28 cellular contexts compared by ENCODE assay signal in genomic region chr6:132322398-132322797, GRCh38.
DNase-seq lines count a peak whose midpoint lies in the region; ATAC-seq and TF ChIP-seq lines count a peak whose summit lies in the region.
"Had no signal": no experiment of that assay in that cellular context is flagged by ENCODE, and none has a peak within 500 bp of the region (broad histone marks: within the 10 kb centered on the region; RNA-seq: fewer than 3 reads in every experiment).

No MANE protein-coding gene starts in this region.

- intact Hi-C loops in stomach (cut with DNase I; ENCODE audit: low total_unique reads): no loop called here

- H3K36me3 ChIP-seq in adipocyte (ENCODE audit: control insufficient read depth, insufficient read depth, low read length, severe bottlenecking) (peaks cover 5% of the 10 kb centered on the region), stomach (no peaks in the 10 kb centered on the region)
- H3K36me3 ChIP-seq: left ventricle myocardium inferior, pancreas had no signal

- H3K27ac Mint-ChIP-seq in nephron: peak overlapping the region in 2 of 3 experiments; percentile 23 to 43
- H3K27ac Mint-ChIP-seq: activated CD4-positive, alpha-beta memory T cell treated with anti-CD3 and anti-CD28 coated beads, Interleukin-2, amount 10 ng/mL, durations not matched to agents 7 days and 5 days; activated naive CD8-positive, alpha-beta T cell; naive thymus-derived CD8-positive, alpha-beta T cell; T-helper 17 cell; type B pancreatic cell had no signal

- TF ChIP-seq POLR2A in stomach (IDR thresholded peaks at IDR 0.05): no peak

- DNase-seq in AG10803 (ENCODE audit: low read depth) (peak; percentile 72), adipocyte (ENCODE audit: low read depth) (peak; percentile 36), fibroblast of mammary gland (ENCODE audit: low read depth) (peak; percentile 61), stomach (no peak), NCI-H2196 treated with DMSO at 0.1 percent for 48 hours (lab: John Stamatoyannopoulos, UW; ENCODE audit: unreplicated experiment) (no peak), NCI-H1092 treated with DMSO at 0.1 percent for 48 hours (lab: John Stamatoyannopoulos, UW) (no peak)
- DNase-seq: activated CD4-positive, alpha-beta memory T cell treated with anti-CD3 and anti-CD28 coated beads, Interleukin-2, amount 10 ng/mL, durations not matched to agents 7 days and 5 days; activated CD4-positive, alpha-beta T cell treated with anti-CD3 and anti-CD28 coated beads for 1 hour; activated effector memory CD4-positive, alpha-beta T cell treated with Interleukin-2 at 50 U/mL for 16 hours; cerebellar nuclear complex; GF-D8; KG1; left ventricle myocardium inferior; MM.1S; naive thymus-derived CD8-positive, alpha-beta T cell; NCI-H1417 treated with DMSO at 0.1 percent for 48 hours; NCI-H2081; NCI-H345; NCI-H774; pancreas; retina; RPMI8226; stimulated activated CD4-positive, alpha-beta T cell treated with anti-CD3 and anti-CD28 coated beads, Interleukin-2, amount 100 ng/mL, for 24 hours; T-helper 17 cell had no signal

- H3K27me3 ChIP-seq in adipocyte (replicated peaks; ENCODE audit: control insufficient read depth, insufficient read depth, low read length) (no peaks in the 10 kb centered on the region), stomach (no peaks in the 10 kb centered on the region)
- H3K27me3 ChIP-seq: pancreas had no signal

- no peak overlapping the region for H3K27ac ChIP-seq in stomach
- H3K27ac ChIP-seq: left ventricle myocardium inferior, pancreas had no signal

- no peaks in the 10 kb centered on the region for H3K27me3 Mint-ChIP-seq in nephron (ENCODE audit: low read depth)
- H3K27me3 Mint-ChIP-seq: type B pancreatic cell had no signal

- TF ChIP-seq CTCF in AG10803 (conservative IDR thresholded peaks at IDR 0.05; ENCODE audit: low read length) (no peak), fibroblast of mammary gland (conservative IDR thresholded peaks at IDR 0.05; ENCODE audit: control insufficient read depth, insufficient read depth, low read depth, low read length) (no peak), nephron (IDR thresholded peaks at IDR 0.05; ENCODE audit: unreplicated experiment in 3 of 3) (no peak), stomach (IDR thresholded peaks at IDR 0.05) (no peak)

- peaks cover 37% of the 10 kb centered on the region for H3K4me1 ChIP-seq in adipocyte (ENCODE audit: control insufficient read depth, insufficient read depth, low read length)
- H3K4me1 ChIP-seq in stomach: no peaks in the 10 kb centered on the region
- H3K4me1 ChIP-seq: left ventricle myocardium inferior, pancreas had no signal

- peak overlapping the region; percentile 66 for H3K9ac ChIP-seq in adipocyte (ENCODE audit: low read length)

- H3K4me3 ChIP-seq in AG10803 (ENCODE audit: low read length): no peak overlapping the region
- peak overlapping the region; percentile 65 for H3K4me3 ChIP-seq in adipocyte (ENCODE audit: low read length)
- H3K4me3 ChIP-seq in fibroblast of mammary gland (ENCODE audit: control insufficient read depth, low read depth, low read length): no peak overlapping the region
- H3K4me3 ChIP-seq in stomach: no peak overlapping the region
- H3K4me3 ChIP-seq: left ventricle myocardium inferior, pancreas had no signal

- WGBS in stomach, 5 donors: 72 to 95% (median 82%) methylated on average over 2 of the region's 2 CpGs

- H3K9me3 Mint-ChIP-seq in nephron: peaks cover 9% of the 10 kb centered on the region
- H3K9me3 Mint-ChIP-seq: activated CD4-positive, alpha-beta memory T cell treated with anti-CD3 and anti-CD28 coated beads, Interleukin-2, amount 10 ng/mL, durations not matched to agents 7 days and 5 days had no signal

- ATAC-seq in HG03175 (IDR thresholded peaks at IDR 0.05; ENCODE audit: unreplicated experiment): no peak
- ATAC-seq: naive thymus-derived CD8-positive, alpha-beta T cell; T-helper 17 cell had no signal

- no peak overlapping the region for H3K4me3 Mint-ChIP-seq in nephron
- H3K4me3 Mint-ChIP-seq: activated CD4-positive, alpha-beta memory T cell treated with anti-CD3 and anti-CD28 coated beads, Interleukin-2, amount 10 ng/mL, durations not matched to agents 7 days and 5 days; activated naive CD8-positive, alpha-beta T cell; naive thymus-derived CD8-positive, alpha-beta T cell; T-helper 17 cell; type B pancreatic cell had no signal

- peaks cover 9% of the 10 kb centered on the region for H3K9me3 ChIP-seq in adipocyte (ENCODE audit: control insufficient read depth, low read length)
- H3K9me3 ChIP-seq in stomach: peaks cover 0 to 6% (median 1%) of the 10 kb centered on the region in 4 donors
- H3K9me3 ChIP-seq: pancreas had no signal

- no peaks in the 10 kb centered on the region for H3K4me1 Mint-ChIP-seq in nephron
- H3K4me1 Mint-ChIP-seq: activated CD4-positive, alpha-beta memory T cell treated with anti-CD3 and anti-CD28 coated beads, Interleukin-2, amount 10 ng/mL, durations not matched to agents 7 days and 5 days; naive thymus-derived CD8-positive, alpha-beta T cell; T-helper 17 cell had no signal

- peaks cover 64% of the 10 kb centered on the region for H3K36me3 Mint-ChIP-seq in nephron (ENCODE audit: low read depth)
- H3K36me3 Mint-ChIP-seq: activated naive CD8-positive, alpha-beta T cell; naive thymus-derived CD8-positive, alpha-beta T cell; type B pancreatic cell had no signal

- TF ChIP-seq EP300 in stomach (IDR thresholded peaks at IDR 0.05): no peak

Comparison
In these comparisons a context has a peak if more than half of its experiments do, and no peak if none do; other contexts are left out.
1. DNase-seq: peak in AG10803 (single experiment), adipocyte (single experiment) and fibroblast of mammary gland (single experiment); none in stomach (single experiment), NCI-H2196 treated with DMSO at 0.1 percent for 48 hours (single experiment) and NCI-H1092 treated with DMSO at 0.1 percent for 48 hours (single experiment).